18 cellular contexts compared by ENCODE assay signal in genomic region chr3:76501315-76501714, GRCh38.
DNase-seq lines count a peak whose midpoint lies in the region; ATAC-seq, FAIRE-seq and TF ChIP-seq lines count a peak whose summit lies in the region.
"Had no signal": no experiment of that assay in that cellular context is flagged by ENCODE, and none has a peak within 500 bp of the region (broad histone marks: within the 10 kb centered on the region; RNA-seq: fewer than 3 reads in every experiment).

No MANE protein-coding gene starts in this region.

- H3K4me1 ChIP-seq in GM23248 (ENCODE audit: insufficient read depth) (peaks cover 20% of the 10 kb centered on the region), astrocyte (ENCODE audit: insufficient read depth, low read length) (no peaks in the 10 kb centered on the region), osteoblast (ENCODE audit: insufficient read depth, low read length) (no peaks in the 10 kb centered on the region), mesendoderm (ENCODE audit: control insufficient read depth, low read depth, low read length) (no peaks in the 10 kb centered on the region)

- H3K4me3 ChIP-seq in GM23248: no peak overlapping the region
- no peak overlapping the region for H3K4me3 ChIP-seq in astrocyte (ENCODE audit: insufficient read depth, low read depth, low read length)
- H3K4me3 ChIP-seq in osteoblast (ENCODE audit: insufficient read depth, low read length): no peak overlapping the region
- H3K4me3 ChIP-seq in mesendoderm (ENCODE audit: low read length): no peak overlapping the region
- H3K4me3 ChIP-seq: GM12878, HAP-1 had no signal

- no peaks in the 10 kb centered on the region for H3K79me1 ChIP-seq in mesendoderm (ENCODE audit: low read length)

- peaks cover 6% of the 10 kb centered on the region; the same call in 1 of the 2 replicates for H3F3A ChIP-seq in GM23248 (ENCODE audit: insufficient read depth)

- no peak overlapping the region for H2AK5ac ChIP-seq in mesendoderm (ENCODE audit: low read length)

- peaks cover 7% of the 10 kb centered on the region for H3K9me3 Mint-ChIP-seq in astrocyte (ENCODE audit: unreplicated experiment)
- H3K9me3 Mint-ChIP-seq in activated naive CD8-positive, alpha-beta T cell treated with anti-CD3 and anti-CD28 coated beads, Interleukin-2, amount 50 U/mL, for 24 hours: peaks cover 24% of the 10 kb centered on the region

- no peak overlapping the region for H2AFZ ChIP-seq in GM23248
- H2AFZ ChIP-seq in astrocyte (ENCODE audit: low read depth, low read length): no peak overlapping the region
- H2AFZ ChIP-seq in osteoblast (ENCODE audit: low read length): no peak overlapping the region

- H3K18ac ChIP-seq in mesendoderm (ENCODE audit: low read length): no peak overlapping the region

- no peaks in the 10 kb centered on the region for H3K27me3 ChIP-seq in GM23248 (replicated peaks; ENCODE audit: insufficient read depth)
- H3K27me3 ChIP-seq in astrocyte (ENCODE audit: insufficient read depth, low read length): no peaks in the 10 kb centered on the region
- H3K27me3 ChIP-seq in osteoblast (ENCODE audit: insufficient read depth, low read length): no peaks in the 10 kb centered on the region
- peaks cover 2% of the 10 kb centered on the region for H3K27me3 ChIP-seq in mesendoderm (ENCODE audit: insufficient read depth, low read length, poor library complexity)

- no peaks in the 10 kb centered on the region for H3K36me3 ChIP-seq in GM23248 (ENCODE audit: low read depth)
- H3K36me3 ChIP-seq in astrocyte (ENCODE audit: insufficient read depth, low read length): no peaks in the 10 kb centered on the region
- no peaks in the 10 kb centered on the region for H3K36me3 ChIP-seq in osteoblast (ENCODE audit: insufficient read depth, low read length)
- H3K36me3 ChIP-seq in mesendoderm (ENCODE audit: control insufficient read depth, insufficient read depth, low read length): no peaks in the 10 kb centered on the region
- H3K36me3 ChIP-seq: HAP-1 had no signal

- H3K9ac ChIP-seq in GM23248 (no peak overlapping the region), astrocyte (ENCODE audit: low read length) (no peak overlapping the region), mesendoderm (ENCODE audit: low read length) (no peak overlapping the region)

- no peak for DNase-seq in GM23248
- DNase-seq in astrocyte (ENCODE audit: low read depth): no peak
- DNase-seq in kidney tubule cell (ENCODE audit: low spot score): peak; percentile 51
- DNase-seq in osteoblast (ENCODE audit: insufficient read length, low spot score, missing footprints): peak; percentile 5
- no peak for DNase-seq in mesendoderm
- DNase-seq in activated naive CD8-positive, alpha-beta T cell treated with anti-CD3 and anti-CD28 coated beads, Interleukin-2, amount 50 U/mL, for 24 hours: no peak
- no peak for DNase-seq in HuH-7 (ENCODE audit: low spot score)
- DNase-seq: C1 segment of cervical spinal cord; Calu3; CD4-positive, alpha-beta memory T cell; COR-L47; DMS79; GDM1; GOT3; HFFc6 had no signal

- peaks cover 19% of the 10 kb centered on the region for H3K4me1 Mint-ChIP-seq in astrocyte (ENCODE audit: low read depth, unreplicated experiment)
- no peaks in the 10 kb centered on the region for H3K4me1 Mint-ChIP-seq in activated naive CD8-positive, alpha-beta T cell treated with anti-CD3 and anti-CD28 coated beads, Interleukin-2, amount 50 U/mL, for 24 hours
- H3K4me1 Mint-ChIP-seq: CD4-positive, alpha-beta memory T cell had no signal

- H4K5ac ChIP-seq in mesendoderm (ENCODE audit: low read length): no peak overlapping the region

- H3K4ac ChIP-seq in mesendoderm (ENCODE audit: low read depth, low read length): no peak overlapping the region

- H4K8ac ChIP-seq in mesendoderm (ENCODE audit: low read depth, low read length): no peak overlapping the region

- no peak for TF ChIP-seq CTCF in astrocyte (IDR thresholded peaks at IDR 0.05; ENCODE audit: insufficient read depth, low read depth, low read length)
- TF ChIP-seq CTCF in osteoblast (IDR thresholded peaks at IDR 0.05; ENCODE audit: extremely low read depth, low read depth, low read length): no peak

- H3K79me2 ChIP-seq in GM23248 (ENCODE audit: insufficient read depth) (no peaks in the 10 kb centered on the region), astrocyte (ENCODE audit: insufficient read depth, low read length) (no peaks in the 10 kb centered on the region), osteoblast (ENCODE audit: insufficient read depth, low read length) (no peaks in the 10 kb centered on the region), mesendoderm (ENCODE audit: control insufficient read depth, insufficient read depth, low read length) (no peaks in the 10 kb centered on the region)

- H3K56ac ChIP-seq in mesendoderm (ENCODE audit: low read length): no peak overlapping the region

- H3K23ac ChIP-seq in mesendoderm (ENCODE audit: low read length): no peak overlapping the region

- WGBS in GM23248 (ENCODE audit: low coverage in 1 of 2, low lambda C conversion rate in 2 of 2, missing lambda C conversion rate in 2 of 2), 2 experiments: 34 to 38% methylated on average over 1 of the region's 1 CpG
- WGBS in mesendoderm (ENCODE audit: extremely low coverage, insufficient coverage, low lambda C conversion rate): no CpG with 5 or more reads among the region's 1 CpG

- no peak overlapping the region for H3K4me3 Mint-ChIP-seq in astrocyte (ENCODE audit: unreplicated experiment)
- H3K4me3 Mint-ChIP-seq in activated naive CD8-positive, alpha-beta T cell treated with anti-CD3 and anti-CD28 coated beads, Interleukin-2, amount 50 U/mL, for 24 hours: no peak overlapping the region
- H3K4me3 Mint-ChIP-seq: CD4-positive, alpha-beta memory T cell; HFFc6 had no signal

- FAIRE-seq in astrocyte (lab: Jason Lieb, UNC): no peak
- FAIRE-seq: GM12878, H54 had no signal

- H3K27ac ChIP-seq in GM23248: no peak overlapping the region
- no peak overlapping the region for H3K27ac ChIP-seq in astrocyte (ENCODE audit: low read depth, low read length)
- no peak overlapping the region for H3K27ac ChIP-seq in osteoblast (ENCODE audit: low read depth, low read length)
- no peak overlapping the region for H3K27ac ChIP-seq in mesendoderm (ENCODE audit: low read depth, low read length)

- no peak overlapping the region for H2BK5ac ChIP-seq in mesendoderm (ENCODE audit: low read length)

- H3K9me3 ChIP-seq in GM23248 (ENCODE audit: low read depth) (no peaks in the 10 kb centered on the region), astrocyte (ENCODE audit: insufficient read depth, low read depth, low read length) (no peaks in the 10 kb centered on the region), osteoblast (ENCODE audit: low read depth, low read length) (no peaks in the 10 kb centered on the region)
- H3K9me3 ChIP-seq: HAP-1 had no signal

- no peak for ATAC-seq in activated naive CD8-positive, alpha-beta T cell treated with anti-CD3 and anti-CD28 coated beads, Interleukin-2, amount 50 U/mL, for 24 hours
- ATAC-seq: GM12878 had no signal

- H2BK15ac ChIP-seq in mesendoderm (replicated peaks; ENCODE audit: low read depth): no peak overlapping the region

- no peaks in the 10 kb centered on the region for H3K27me3 Mint-ChIP-seq in astrocyte (ENCODE audit: low read depth, unreplicated experiment)
- no peaks in the 10 kb centered on the region for H3K27me3 Mint-ChIP-seq in activated naive CD8-positive, alpha-beta T cell treated with anti-CD3 and anti-CD28 coated beads, Interleukin-2, amount 50 U/mL, for 24 hours
- H3K27me3 Mint-ChIP-seq: CD4-positive, alpha-beta memory T cell had no signal

- no peak overlapping the region for H2BK120ac ChIP-seq in mesendoderm (ENCODE audit: low read depth, low read length)

- peak overlapping the region; percentile 50 for H3K27ac Mint-ChIP-seq in astrocyte (ENCODE audit: unreplicated experiment)
- no peak overlapping the region for H3K27ac Mint-ChIP-seq in activated naive CD8-positive, alpha-beta T cell treated with anti-CD3 and anti-CD28 coated beads, Interleukin-2, amount 50 U/mL, for 24 hours
- H3K27ac Mint-ChIP-seq: CD4-positive, alpha-beta memory T cell; HFFc6 had no signal

- H3K4me2 ChIP-seq in GM23248 (ENCODE audit: unreplicated experiment) (peak overlapping the region; percentile 20), astrocyte (ENCODE audit: low read length) (no peak overlapping the region), osteoblast (ENCODE audit: insufficient read depth, low read length) (no peak overlapping the region), mesendoderm (ENCODE audit: low read length) (no peak overlapping the region)

- H3K9me2 ChIP-seq in GM23248 (ENCODE audit: insufficient read depth): no peaks in the 10 kb centered on the region

- no peaks in the 10 kb centered on the region for H3K36me3 Mint-ChIP-seq in astrocyte (ENCODE audit: low read depth, unreplicated experiment)
- H3K36me3 Mint-ChIP-seq in activated naive CD8-positive, alpha-beta T cell treated with anti-CD3 and anti-CD28 coated beads, Interleukin-2, amount 50 U/mL, for 24 hours (ENCODE audit: low read depth): no peaks in the 10 kb centered on the region
- H3K36me3 Mint-ChIP-seq: CD4-positive, alpha-beta memory T cell had no signal

- in situ Hi-C loops in GM23248 (cut with MboI): no loop called here

- H4K20me1 ChIP-seq in GM23248 (ENCODE audit: insufficient read depth) (no peaks in the 10 kb centered on the region), astrocyte (ENCODE audit: insufficient read depth, low read length) (no peaks in the 10 kb centered on the region), osteoblast (ENCODE audit: insufficient read depth, low read length) (no peaks in the 10 kb centered on the region)

Comparison
In these comparisons a context has a peak if more than half of its experiments do, and no peak if none do; other contexts are left out.
1. DNase-seq: peak in kidney tubule cell (single experiment) and osteoblast (single experiment); none in GM23248 (single experiment), astrocyte (single experiment), mesendoderm (single experiment), activated naive CD8-positive, alpha-beta T cell treated with anti-CD3 and anti-CD28 coated beads, Interleukin-2, amount 50 U/mL, for 24 hours (single experiment) and HuH-7 (single experiment).